16 cellular contexts compared by ENCODE assay signal in genomic region chr9:34553511-34554021, GRCh38. TPM values are rescaled to one million over a fixed set of nuclear protein-coding genes. Genes with fewer than 3 reads are reported as not detected.
A peak's percentile ranks its signal among the peaks of the same experiment; 100 is the strongest.
DNase-seq lines count a peak whose midpoint lies in the region; ATAC-seq and TF ChIP-seq lines count a peak whose summit lies in the region.
"Had no signal": no experiment of that assay in that cellular context is flagged by ENCODE, and none has a peak within 500 bp of the region (broad histone marks: within the 10 kb centered on the region; RNA-seq: fewer than 3 reads in every experiment).

No MANE protein-coding gene starts in this region.

- no peak for TF ChIP-seq EP300 in sigmoid colon (IDR thresholded peaks at IDR 0.05)

- TF ChIP-seq POLR2A in sigmoid colon (IDR thresholded peaks at IDR 0.05) = no peak

- H3K36me3 ChIP-seq in HEK293 (ENCODE audit: control insufficient read depth in 2 of 2, insufficient read depth in 1 of 2, low read length in 2 of 2) (no peaks in the 10 kb centered on the region), sigmoid colon (no peaks in the 10 kb centered on the region)

- no peaks in the 10 kb centered on the region for H3K36me3 Mint-ChIP-seq in activated naive CD8-positive, alpha-beta T cell treated with anti-CD3 and anti-CD28 coated beads, Interleukin-2, amount 10 ng/mL, durations not matched to agents 7 days and 5 days
- H3K36me3 Mint-ChIP-seq in activated naive CD8-positive, alpha-beta T cell treated with anti-CD3 and anti-CD28 coated beads, Interleukin-2, amount 50 U/mL, for 24 hours (ENCODE audit: low read depth) = no peaks in the 10 kb centered on the region
- no peaks in the 10 kb centered on the region for H3K36me3 Mint-ChIP-seq in stimulated activated effector memory CD8-positive, alpha-beta T cell treated with anti-CD3 and anti-CD28 coated beads, Interleukin-12 subunit alpha, Interleukin-12 subunit beta, amount 100 ng/mL, for 72 hours
- no peaks in the 10 kb centered on the region for H3K36me3 Mint-ChIP-seq in stimulated activated naive B cell treated with anti-CD40 and anti-IgM and Interleukin-4, amounts not matched to agents 10 μg/mL and 1 μg/mL and 100 μg/mL, for 72 hours

- ATAC-seq in activated naive CD8-positive, alpha-beta T cell treated with anti-CD3 and anti-CD28 coated beads, Interleukin-2, amount 10 ng/mL, durations not matched to agents 7 days and 5 days (ENCODE audit: low read depth) = no peak
- no peak for ATAC-seq in activated naive CD8-positive, alpha-beta T cell treated with anti-CD3 and anti-CD28 coated beads, Interleukin-2, amount 50 U/mL, for 24 hours
- ATAC-seq in stimulated activated effector memory CD8-positive, alpha-beta T cell treated with anti-CD3 and anti-CD28 coated beads, Interleukin-12 subunit alpha, Interleukin-12 subunit beta, amount 100 ng/mL, for 72 hours = no peak
- ATAC-seq in stimulated activated naive B cell treated with anti-CD40 and anti-IgM and Interleukin-4, amounts not matched to agents 10 μg/mL and 1 μg/mL and 100 μg/mL, for 72 hours (replicated peaks) = no peak

- DNase-seq in activated naive CD8-positive, alpha-beta T cell treated with anti-CD3 and anti-CD28 coated beads, Interleukin-2, amount 10 ng/mL, durations not matched to agents 7 days and 5 days = peak; percentile 26
- no peak for DNase-seq in activated naive CD8-positive, alpha-beta T cell treated with anti-CD3 and anti-CD28 coated beads, Interleukin-2, amount 50 U/mL, for 24 hours
- DNase-seq in islet precursor cell (peak; percentile 83), sigmoid colon (peak; percentile 50), substantia nigra (lab: John Stamatoyannopoulos, UW) (no peak)
- no peak for DNase-seq in stimulated activated effector memory CD8-positive, alpha-beta T cell treated with anti-CD3 and anti-CD28 coated beads, Interleukin-12 subunit alpha, Interleukin-12 subunit beta, amount 100 ng/mL, for 72 hours (ENCODE audit: low spot score in 2 of 2)
- DNase-seq in stimulated activated naive B cell treated with anti-CD40 and anti-IgM and Interleukin-4, amounts not matched to agents 10 μg/mL and 1 μg/mL and 100 μg/mL, for 72 hours = no peak
- DNase-seq: Calu3; CD4-positive, alpha-beta T cell; NCI-H226; SHP77 had no signal

- no peaks in the 10 kb centered on the region for H3K9me3 Mint-ChIP-seq in activated naive CD8-positive, alpha-beta T cell treated with anti-CD3 and anti-CD28 coated beads, Interleukin-2, amount 10 ng/mL, durations not matched to agents 7 days and 5 days
- no peaks in the 10 kb centered on the region for H3K9me3 Mint-ChIP-seq in activated naive CD8-positive, alpha-beta T cell treated with anti-CD3 and anti-CD28 coated beads, Interleukin-2, amount 50 U/mL, for 24 hours
- H3K9me3 Mint-ChIP-seq in stimulated activated effector memory CD8-positive, alpha-beta T cell treated with anti-CD3 and anti-CD28 coated beads, Interleukin-12 subunit alpha, Interleukin-12 subunit beta, amount 100 ng/mL, for 72 hours = no peaks in the 10 kb centered on the region
- no peaks in the 10 kb centered on the region for H3K9me3 Mint-ChIP-seq in stimulated activated naive B cell treated with anti-CD40 and anti-IgM and Interleukin-4, amounts not matched to agents 10 μg/mL and 1 μg/mL and 100 μg/mL, for 72 hours
- H3K9me3 Mint-ChIP-seq: CD4-positive, alpha-beta T cell; GM23338 had no signal

- H3K4me3 ChIP-seq in HEK293 (ENCODE audit: low read depth, low read length) (no peak overlapping the region), sigmoid colon (no peak overlapping the region)
- H3K4me3 ChIP-seq: A549, GM23338 had no signal

- H3K27ac ChIP-seq in HEK293 (ENCODE audit: extremely low read depth, low read depth, low read length) = no peak overlapping the region
- no peak overlapping the region for H3K27ac ChIP-seq in sigmoid colon
- no peak overlapping the region for H3K27ac ChIP-seq in substantia nigra (ENCODE audit: low read depth, low read length, poor library complexity, severe bottlenecking)
- H3K27ac ChIP-seq: A549, KMS-11 had no signal

- no peak for TF ChIP-seq CTCF in HEK293 (tag by site-specific recombination; IDR thresholded peaks at IDR 0.05)
- no peak for TF ChIP-seq CTCF in sigmoid colon (IDR thresholded peaks at IDR 0.05)

- H3K9me3 ChIP-seq in HEK293 (ENCODE audit: control insufficient read depth, insufficient read depth, low read depth, low read length) (no peaks in the 10 kb centered on the region), sigmoid colon (no peaks in the 10 kb centered on the region)
- H3K9me3 ChIP-seq: A549 had no signal

- H3K27me3 Mint-ChIP-seq in activated naive CD8-positive, alpha-beta T cell treated with anti-CD3 and anti-CD28 coated beads, Interleukin-2, amount 10 ng/mL, durations not matched to agents 7 days and 5 days = peaks cover 5% of the 10 kb centered on the region
- peaks cover 14% of the 10 kb centered on the region for H3K27me3 Mint-ChIP-seq in activated naive CD8-positive, alpha-beta T cell treated with anti-CD3 and anti-CD28 coated beads, Interleukin-2, amount 50 U/mL, for 24 hours
- H3K27me3 Mint-ChIP-seq in stimulated activated naive B cell treated with anti-CD40 and anti-IgM and Interleukin-4, amounts not matched to agents 10 μg/mL and 1 μg/mL and 100 μg/mL, for 72 hours = peaks cover 38 to 65% of the 10 kb centered on the region in 2 donors

- H3K27ac Mint-ChIP-seq in activated naive CD8-positive, alpha-beta T cell treated with anti-CD3 and anti-CD28 coated beads, Interleukin-2, amount 10 ng/mL, durations not matched to agents 7 days and 5 days = no peak overlapping the region
- H3K27ac Mint-ChIP-seq in activated naive CD8-positive, alpha-beta T cell treated with anti-CD3 and anti-CD28 coated beads, Interleukin-2, amount 50 U/mL, for 24 hours = no peak overlapping the region
- no peak overlapping the region for H3K27ac Mint-ChIP-seq in stimulated activated effector memory CD8-positive, alpha-beta T cell treated with anti-CD3 and anti-CD28 coated beads, Interleukin-12 subunit alpha, Interleukin-12 subunit beta, amount 100 ng/mL, for 72 hours
- H3K27ac Mint-ChIP-seq in stimulated activated naive B cell treated with anti-CD40 and anti-IgM and Interleukin-4, amounts not matched to agents 10 μg/mL and 1 μg/mL and 100 μg/mL, for 72 hours = no peak overlapping the region
- H3K27ac Mint-ChIP-seq: CD4-positive, alpha-beta T cell; GM23338 had no signal

- no peak overlapping the region for H3K4me3 Mint-ChIP-seq in activated naive CD8-positive, alpha-beta T cell treated with anti-CD3 and anti-CD28 coated beads, Interleukin-2, amount 10 ng/mL, durations not matched to agents 7 days and 5 days
- H3K4me3 Mint-ChIP-seq in activated naive CD8-positive, alpha-beta T cell treated with anti-CD3 and anti-CD28 coated beads, Interleukin-2, amount 50 U/mL, for 24 hours = no peak overlapping the region
- H3K4me3 Mint-ChIP-seq in stimulated activated effector memory CD8-positive, alpha-beta T cell treated with anti-CD3 and anti-CD28 coated beads, Interleukin-12 subunit alpha, Interleukin-12 subunit beta, amount 100 ng/mL, for 72 hours = no peak overlapping the region
- no peak overlapping the region for H3K4me3 Mint-ChIP-seq in stimulated activated naive B cell treated with anti-CD40 and anti-IgM and Interleukin-4, amounts not matched to agents 10 μg/mL and 1 μg/mL and 100 μg/mL, for 72 hours
- H3K4me3 Mint-ChIP-seq: CD4-positive, alpha-beta T cell; GM23338 had no signal

- H3K27me3 ChIP-seq in sigmoid colon = peaks cover 0 to 24% (median 7%) of the 10 kb centered on the region in 3 donors

- CTCF ChIA-PET in HEK293 (lab: Yijun Ruan, JAX) = interaction anchor here (0.7 to 6.5 kb wide), 2 partner anchors 38 to 559 kb away, joined by 3 to 49 read pairs; no protein-coding TSS in a partner anchor

- H3K4me1 ChIP-seq in HEK293 (ENCODE audit: control insufficient read depth, insufficient read depth, low read length) = peaks cover 3% of the 10 kb centered on the region; the same call in 1 of the 2 replicates
- H3K4me1 ChIP-seq in sigmoid colon = no peaks in the 10 kb centered on the region
- H3K4me1 ChIP-seq: A549 had no signal

- POLR2A ChIA-PET in activated naive CD8-positive, alpha-beta T cell treated with anti-CD3 and anti-CD28 coated beads, Interleukin-2, amount 10 ng/mL, durations not matched to agents 7 days and 5 days (lab: Charles Lee) = no interaction called here
- POLR2A ChIA-PET in HEK293 (lab: Yijun Ruan, JAX) = no interaction called here

- 84 to 85% methylated on average over 18 of the region's 18 CpGs for WGBS in sigmoid colon, 2 donors

- no peaks in the 10 kb centered on the region for H3K4me1 Mint-ChIP-seq in activated naive CD8-positive, alpha-beta T cell treated with anti-CD3 and anti-CD28 coated beads, Interleukin-2, amount 10 ng/mL, durations not matched to agents 7 days and 5 days
- H3K4me1 Mint-ChIP-seq in activated naive CD8-positive, alpha-beta T cell treated with anti-CD3 and anti-CD28 coated beads, Interleukin-2, amount 50 U/mL, for 24 hours = no peaks in the 10 kb centered on the region
- H3K4me1 Mint-ChIP-seq in stimulated activated effector memory CD8-positive, alpha-beta T cell treated with anti-CD3 and anti-CD28 coated beads, Interleukin-12 subunit alpha, Interleukin-12 subunit beta, amount 100 ng/mL, for 72 hours = no peaks in the 10 kb centered on the region
- H3K4me1 Mint-ChIP-seq in stimulated activated naive B cell treated with anti-CD40 and anti-IgM and Interleukin-4, amounts not matched to agents 10 μg/mL and 1 μg/mL and 100 μg/mL, for 72 hours = peaks cover 2 to 6% of the 10 kb centered on the region in 2 donors

- intact Hi-C loops in sigmoid colon (cut with DNase I) = no loop called here

TF ChIP-seq in HEK293, 187 proteins besides CTCF, POLR2A, EP300 and RAD21 (continues in another document):
- TF ChIP-seq OVOL3 (tag by site-specific recombination; IDR thresholded peaks at IDR 0.05) = no peak
- 0 out of 2 replicates have a peak, but pooled peaks have one; percentile 11 for TF ChIP-seq ZNF423 (tag by site-specific recombination; IDR thresholded peaks at IDR 0.05)
- no peak for TF ChIP-seq ZNF701 (tag by site-specific recombination; IDR thresholded peaks at IDR 0.05)
- TF ChIP-seq ZBTB17 (tag by site-specific recombination; IDR thresholded peaks at IDR 0.05) = no peak

RNA-seq across cellular contexts. Expression of gene ENHO, which starts 30.8 kb away (rescaled TPM):
- not detected for total RNA-seq in activated naive CD8-positive, alpha-beta T cell treated with anti-CD3 and anti-CD28 coated beads, Interleukin-2, amount 10 ng/mL, durations not matched to agents 7 days and 5 days
- total RNA-seq in sigmoid colon = 1 to 10 TPM in 1 of 4 donors, not detected in 3; 2.5 TPM
- polyA plus RNA-seq in sigmoid colon = 1 to 10 TPM; 1.9 to 7.4 (median 6.0) TPM
- total RNA-seq: Calu3, MCF 10A had no signal

RNA-seq across cellular contexts. Expression of gene CNTFR, which starts 36.0 kb away (rescaled TPM):
- total RNA-seq in activated naive CD8-positive, alpha-beta T cell treated with anti-CD3 and anti-CD28 coated beads, Interleukin-2, amount 10 ng/mL, durations not matched to agents 7 days and 5 days = not detected
- 10 to 100 TPM in 1 of 4 donors, 1 to 10 TPM in 3; 3.0 to 12.9 (median 7.5) TPM for total RNA-seq in sigmoid colon
- polyA plus RNA-seq in sigmoid colon = 1 to 10 TPM; 1.6 to 4.6 (median 4.2) TPM
- total RNA-seq: Calu3; CD4-positive, alpha-beta T cell; MCF 10A had no signal

RNA-seq across cellular contexts. Expression of gene RPP25L, which starts 58.3 kb away (rescaled TPM):
- 10 to 100 TPM; 27.2 to 29.3 TPM for total RNA-seq in activated naive CD8-positive, alpha-beta T cell treated with anti-CD3 and anti-CD28 coated beads, Interleukin-2, amount 10 ng/mL, durations not matched to agents 7 days and 5 days
- total RNA-seq in sigmoid colon = 10 to 100 TPM; 23.3 to 44.3 (median 31.5) TPM
- 10 to 100 TPM; 47.4 to 72.1 (median 49.2) TPM for polyA plus RNA-seq in sigmoid colon

Comparison
In these comparisons a context has a peak if more than half of its experiments do, and no peak if none do; other contexts are left out.
1. DNase-seq: peak in activated naive CD8-positive, alpha-beta T cell treated with anti-CD3 and anti-CD28 coated beads, Interleukin-2, amount 10 ng/mL, durations not matched to agents 7 days and 5 days (single experiment), islet precursor cell (single experiment) and sigmoid colon (single experiment); none in activated naive CD8-positive, alpha-beta T cell treated with anti-CD3 and anti-CD28 coated beads, Interleukin-2, amount 50 U/mL, for 24 hours (single experiment), stimulated activated effector memory CD8-positive, alpha-beta T cell treated with anti-CD3 and anti-CD28 coated beads, Interleukin-12 subunit alpha, Interleukin-12 subunit beta, amount 100 ng/mL, for 72 hours (0 of 2), stimulated activated naive B cell treated with anti-CD40 and anti-IgM and Interleukin-4, amounts not matched to agents 10 μg/mL and 1 μg/mL and 100 μg/mL, for 72 hours (single experiment) and substantia nigra (0 of 49).